In the genomic region with DNA sequence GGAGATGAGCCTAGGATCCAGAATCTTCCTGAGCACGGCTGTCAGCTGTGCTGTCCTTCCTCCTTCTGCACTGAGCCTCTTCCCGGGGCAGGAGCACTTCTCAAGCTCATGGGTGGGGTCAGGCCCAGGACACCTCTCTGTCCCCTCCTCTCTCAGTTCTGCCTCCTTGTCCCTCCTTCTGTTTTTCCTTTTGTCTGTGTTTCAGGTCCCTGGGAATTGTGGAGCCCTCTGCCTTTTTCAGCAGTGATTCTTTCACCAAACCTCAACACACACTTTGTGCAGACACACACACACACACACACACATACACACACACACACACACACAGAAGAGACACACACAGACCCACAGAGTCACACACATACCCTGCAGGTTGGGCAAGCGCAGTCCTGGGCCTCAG, we compare ENCODE assay signal across 5 cellular contexts. TPM values are rescaled to one million over a fixed set of nuclear protein-coding genes. Genes with fewer than 3 reads are reported as not detected.
"Had no signal": no experiment of that assay in that cellular context is flagged by ENCODE, and none has a peak within 500 bp of the region (broad histone marks: within the 10 kb centered on the region; RNA-seq: fewer than 3 reads in every experiment).

A gene (minus strand): TSS at position 101 of the 400 bp plus-strand sequence. CDS start 131 bp downstream, outside the sequence.

RNA-seq across cellular contexts. Expression of the gene that starts here (rescaled TPM):
- total RNA-seq: GM23248, GM23338, H1, H7, H9 had no signal
- polyA plus RNA-seq: GM23338, H1 had no signal
